Comparison of ENCODE assay signal across 28 cellular contexts in the genomic region with DNA sequence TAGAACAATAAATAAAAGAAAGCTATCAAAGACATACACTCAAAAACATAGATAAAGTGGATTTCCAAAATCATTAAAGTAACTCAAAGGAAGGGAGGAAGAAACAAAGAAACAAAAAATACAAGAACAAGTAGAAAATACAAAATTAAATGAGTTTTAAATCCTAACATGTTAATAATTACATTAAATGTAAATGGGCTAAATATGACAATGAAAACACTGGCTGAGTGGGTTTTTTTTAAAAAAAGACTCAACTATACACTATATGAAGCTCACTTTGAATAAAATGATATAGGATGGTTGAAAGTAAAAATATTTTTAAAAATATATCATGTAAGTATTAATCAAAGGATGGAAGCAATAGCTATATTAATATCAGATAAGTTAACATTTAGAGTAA.
"Had no signal": no experiment of that assay in that cellular context is flagged by ENCODE, and none has a peak within 500 bp of the region (broad histone marks: within the 10 kb centered on the region; RNA-seq: fewer than 3 reads in every experiment).

No MANE protein-coding gene starts in this region.

- H3K27me3 ChIP-seq: colonic mucosa, dorsolateral prefrontal cortex, esophagus muscularis mucosa, esophagus squamous epithelium, foreskin keratinocyte, gastrocnemius medialis, gastroesophageal sphincter, heart left ventricle, hepatocyte had no signal

- DNase-seq: colonic mucosa; cortex of kidney; dermis blood vessel endothelial cell; dorsolateral prefrontal cortex; effector CD4-positive, alpha-beta T cell; effector CD8-positive, alpha-beta T cell; effector memory CD4-positive, alpha-beta T cell; effector memory CD8-positive, alpha-beta T cell; endodermal cell; erythroblast; esophagus squamous epithelium; foreskin fibroblast; foreskin keratinocyte; foreskin melanocyte; gastrocnemius medialis; glutamatergic neuron; head of caudate nucleus; heart left ventricle; heart right ventricle had no signal

- H2AFZ ChIP-seq: hepatocyte had no signal

- H3K79me2 ChIP-seq: hepatocyte had no signal

- FAIRE-seq: endometrium, endothelial cell of umbilical vein, frontal cortex had no signal

- H3K4me3 ChIP-seq: colonic mucosa, coronary artery, dorsolateral prefrontal cortex, esophagus muscularis mucosa, esophagus squamous epithelium, gastrocnemius medialis, gastroesophageal sphincter, heart left ventricle, heart right ventricle, hepatocyte had no signal

- H3K9me3 ChIP-seq: colonic mucosa, gastrocnemius medialis had no signal

- H3K27ac ChIP-seq: colonic mucosa, coronary artery, dorsolateral prefrontal cortex, epithelial cell of prostate, esophagus muscularis mucosa, esophagus squamous epithelium, foreskin keratinocyte, gastrocnemius medialis, gastroesophageal sphincter, heart left ventricle, heart right ventricle, hepatocyte had no signal

- H3K4me1 ChIP-seq: colonic mucosa, esophagus muscularis mucosa, esophagus squamous epithelium, foreskin keratinocyte, gastrocnemius medialis, gastroesophageal sphincter, heart left ventricle, heart right ventricle had no signal

- H3K4me2 ChIP-seq: hepatocyte had no signal

- ATAC-seq: effector memory CD8-positive, alpha-beta T cell; esophagus mucosa; foreskin keratinocyte; gastrocnemius medialis; gastroesophageal sphincter; heart left ventricle; heart right ventricle had no signal

- H3K36me3 ChIP-seq: colonic mucosa, esophagus muscularis mucosa, esophagus squamous epithelium, gastrocnemius medialis, gastroesophageal sphincter, heart left ventricle, heart right ventricle had no signal
